Comparison of ENCODE assay signal across 26 cellular contexts in the genomic region with DNA sequence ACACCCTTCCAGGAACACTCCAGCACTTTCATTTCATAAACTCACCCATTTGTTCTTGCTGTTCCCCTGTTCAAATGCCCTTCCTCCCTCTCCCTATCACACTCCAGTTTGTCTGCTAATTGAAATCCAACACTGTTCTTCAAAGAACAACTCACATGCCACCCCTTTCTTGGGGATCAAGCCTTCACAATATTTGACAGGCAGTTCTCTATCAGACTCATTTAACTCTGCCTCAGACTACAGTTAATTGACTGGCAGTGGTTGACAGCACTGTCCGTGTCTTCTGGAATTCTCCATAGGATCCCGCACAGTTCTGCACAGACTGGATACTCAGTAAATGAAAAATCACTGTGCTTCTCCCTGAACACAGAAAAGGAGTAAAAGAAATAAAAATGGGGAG.
"Had no signal": no experiment of that assay in that cellular context is flagged by ENCODE, and none has a peak within 500 bp of the region (broad histone marks: within the 10 kb centered on the region; RNA-seq: fewer than 3 reads in every experiment).

No MANE protein-coding gene starts in this region.

- H3K9me3 ChIP-seq: colonic mucosa, esophagus squamous epithelium, gastrocnemius medialis, gastroesophageal sphincter, heart left ventricle, heart right ventricle had no signal

- H3K4me3 ChIP-seq: colonic mucosa, coronary artery, dorsolateral prefrontal cortex, esophagus squamous epithelium, gastrocnemius medialis, gastroesophageal sphincter, heart left ventricle, heart right ventricle had no signal

- DNase-seq: colonic mucosa; cortex of kidney; dermis blood vessel endothelial cell; dorsolateral prefrontal cortex; effector CD4-positive, alpha-beta T cell; effector CD8-positive, alpha-beta T cell; effector memory CD4-positive, alpha-beta T cell; effector memory CD8-positive, alpha-beta T cell; endodermal cell; erythroblast; esophagus squamous epithelium; foreskin fibroblast; foreskin keratinocyte; foreskin melanocyte; gastrocnemius medialis; glutamatergic neuron; head of caudate nucleus; heart left ventricle; heart right ventricle had no signal

- H3K36me3 ChIP-seq: colonic mucosa, esophagus squamous epithelium, gastrocnemius medialis, gastroesophageal sphincter, heart left ventricle, heart right ventricle had no signal

- FAIRE-seq: colon, endometrium, endothelial cell of umbilical vein, frontal cortex had no signal

- H3K4me1 ChIP-seq: colonic mucosa, esophagus squamous epithelium, foreskin keratinocyte, gastrocnemius medialis, gastroesophageal sphincter, heart left ventricle, heart right ventricle had no signal

- H3K27me3 ChIP-seq: colonic mucosa, gastrocnemius medialis, heart left ventricle, heart right ventricle had no signal

- H3K27ac ChIP-seq: colonic mucosa, coronary artery, dorsolateral prefrontal cortex, epithelial cell of prostate, esophagus squamous epithelium, foreskin keratinocyte, gastrocnemius medialis, gastroesophageal sphincter, heart left ventricle, heart right ventricle had no signal
